1 cellular context compared by ENCODE assay signal in the genomic region with DNA sequence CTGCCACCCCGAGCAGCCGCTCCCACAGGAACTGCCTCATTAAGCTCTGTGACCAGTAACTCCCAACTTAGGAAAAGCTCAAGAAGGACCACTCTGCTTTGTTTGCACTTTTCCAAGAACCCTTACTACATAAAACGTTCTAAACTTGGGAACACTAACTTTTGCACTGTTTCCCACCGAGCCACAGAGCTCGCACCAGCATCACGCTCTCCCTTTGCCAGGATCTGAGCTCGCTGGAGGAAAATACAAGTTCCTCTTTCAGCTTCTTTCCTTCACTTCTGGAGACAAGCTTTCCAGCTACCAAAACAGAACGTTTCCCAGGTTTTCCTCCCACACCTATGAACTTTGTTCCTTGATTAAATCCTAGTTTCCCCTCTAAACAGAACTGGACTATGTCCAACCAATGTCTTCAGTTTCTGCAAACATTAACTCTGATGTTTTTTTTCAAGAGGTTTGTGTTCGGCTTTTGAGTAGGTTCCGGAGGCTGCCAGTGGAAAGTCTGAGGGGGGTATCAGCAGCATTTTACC.
TF ChIP-seq lines count a peak whose summit lies in the region.

No MANE protein-coding gene starts in this region.

TF ChIP-seq in SK-N-SH, 30 proteins besides CTCF, POLR2A, EP300 and RAD21 (continued from another document):
- TF ChIP-seq NRF1 (IDR thresholded peaks at IDR 0.05; ENCODE audit: low read depth, low read length) (no peak), TEAD4 (IDR thresholded peaks at IDR 0.05; ENCODE audit: borderline replicate concordance, insufficient read depth) (no peak), TAF1 (IDR thresholded peaks at IDR 0.05; ENCODE audit: borderline replicate concordance, low read depth, low read length) (no peak), FOSL2 (IDR thresholded peaks at IDR 0.05; ENCODE audit: borderline replicate concordance, low read depth) (no peak)
